12 cellular contexts compared by ENCODE assay signal in the genomic region with DNA sequence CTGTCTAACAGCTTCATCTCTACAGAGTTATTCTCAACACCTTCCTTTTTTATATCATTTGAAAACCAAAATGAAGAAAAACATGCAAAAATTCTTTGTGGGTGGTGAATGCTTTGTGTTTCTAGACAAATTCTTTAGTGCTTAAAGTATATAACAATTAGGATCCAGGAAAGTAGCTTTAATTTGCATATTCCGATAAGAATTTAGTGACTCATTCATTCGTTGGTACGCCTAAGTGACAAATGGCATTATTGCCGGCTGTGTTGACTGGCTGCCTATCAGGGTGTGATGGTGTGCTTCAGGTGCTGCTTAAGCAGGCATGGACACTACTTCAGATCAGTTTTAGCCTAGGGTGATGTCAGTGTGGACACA. TPM values are rescaled to one million over a fixed set of nuclear protein-coding genes. Genes with fewer than 3 reads are reported as not detected.
DNase-seq lines count a peak whose midpoint lies in the region; ATAC-seq and TF ChIP-seq lines count a peak whose summit lies in the region.
"Had no signal": no experiment of that assay in that cellular context is flagged by ENCODE, and none has a peak within 500 bp of the region (broad histone marks: within the 10 kb centered on the region; RNA-seq: fewer than 3 reads in every experiment).

No MANE protein-coding gene starts in this region.

- RAD21 ChIA-PET in HCT116 (lab: Charles Lee; ENCODE audit: low non-redundant PET in 1 of 2, low total read pairs in 2 of 2, uncharacterized antibody in 2 of 2, unreplicated experiment in 2 of 2), result no interaction called here

- TSS peak; percentile 12 for BruUV-seq in HCT116 (replicated peaks; lab: Mats Ljungman, UMichigan)

- no peak for TF ChIP-seq RAD21 in HCT116 (IDR thresholded peaks at IDR 0.05; ENCODE audit: low read depth)

- H3K4me2 ChIP-seq in HCT116 (ENCODE audit: low read length), result no peak overlapping the region

- peak overlapping the region; percentile 89 to 97 (median 90) for H3K27ac Mint-ChIP-seq in CD4-positive, alpha-beta memory T cell
- H3K27ac Mint-ChIP-seq in activated naive CD8-positive, alpha-beta T cell treated with anti-CD3 and anti-CD28 coated beads, Interleukin-2, amount 50 U/mL, for 24 hours, result peak overlapping the region; percentile 79
- H3K27ac Mint-ChIP-seq in natural killer cell (peak overlapping the region; percentile 94 to 95), glutamatergic neuron (ENCODE audit: unreplicated experiment) (no peak overlapping the region)

- intact Hi-C loops in CD4-positive, alpha-beta memory T cell (cut with micrococcal nuclease), result loop anchor here (5.0 kb wide), 2 partner anchors 35 to 40 kb away; a partner anchor contains a TSS
- intact Hi-C loops in HCT116 (cut with micrococcal nuclease), result no loop called here
- intact Hi-C loops in natural killer cell (cut with micrococcal nuclease), result loop anchor here (10.0 kb wide), 1 partner anchor 1273 kb away; a partner anchor contains a TSS

- H3K4me1 Mint-ChIP-seq in CD4-positive, alpha-beta memory T cell, result peaks cover 21 to 35% (median 25%) of the 10 kb centered on the region in 4 donors
- H3K4me1 Mint-ChIP-seq in activated naive CD8-positive, alpha-beta T cell treated with anti-CD3 and anti-CD28 coated beads, Interleukin-2, amount 50 U/mL, for 24 hours, result peaks cover 33% of the 10 kb centered on the region
- H3K4me1 Mint-ChIP-seq in natural killer cell (peaks cover 37 to 49% of the 10 kb centered on the region in 2 donors), glutamatergic neuron (ENCODE audit: low read depth, unreplicated experiment) (no peaks in the 10 kb centered on the region)

- H3K79me2 ChIP-seq in HCT116 (ENCODE audit: insufficient read depth, low read length), result peaks cover 86% of the 10 kb centered on the region

- peaks cover 25% of the 10 kb centered on the region for H3K4me1 ChIP-seq in CD4-positive, alpha-beta memory T cell (ENCODE audit: insufficient read depth, low read length)
- H3K4me1 ChIP-seq in HCT116 (ENCODE audit: control insufficient read depth in 1 of 2, insufficient read depth in 2 of 2, low read length in 2 of 2), result no peaks in the 10 kb centered on the region
- H3K4me1 ChIP-seq: esophagus muscularis mucosa had no signal

- no peak for TF ChIP-seq POLR2A in HCT116 (IDR thresholded peaks at IDR 0.05; ENCODE audit: borderline replicate concordance, extremely low read depth, insufficient read depth, insufficient read length)

- no peak overlapping the region for H2AFZ ChIP-seq in HCT116 (ENCODE audit: low read depth, low read length, poor library complexity, severe bottlenecking)

- POLR2A ChIA-PET in CD4-positive, alpha-beta memory T cell (lab: Charles Lee; ENCODE audit: partially characterized antibody), result interaction anchor here (0.9 to 4.0 kb wide), 9 partner anchors 9 to 261 kb away, joined by 4 to 42 read pairs (median 5); a partner anchor contains a TSS
- POLR2A ChIA-PET in HCT116 (lab: Charles Lee), result no interaction called here

- H4K20me1 ChIP-seq in HCT116 (ENCODE audit: insufficient read depth), result no peaks in the 10 kb centered on the region

- no peaks in the 10 kb centered on the region for H3K27me3 ChIP-seq in CD4-positive, alpha-beta memory T cell (ENCODE audit: insufficient read depth, low read length)
- H3K27me3 ChIP-seq in HCT116 (ENCODE audit: insufficient read depth, low read length), result no peaks in the 10 kb centered on the region
- H3K27me3 ChIP-seq: esophagus muscularis mucosa had no signal

- CTCF ChIA-PET in CD4-positive, alpha-beta memory T cell (lab: Charles Lee; ENCODE audit: partially characterized antibody), result interaction anchor here (0.8 to 6.2 kb wide), 10 partner anchors 11 to 219 kb away, joined by 3 to 88 read pairs (median 4); a partner anchor contains a TSS
- CTCF ChIA-PET in HCT116 (lab: Charles Lee), result no interaction called here

- H3K9me3 Mint-ChIP-seq in CD4-positive, alpha-beta memory T cell, result no peaks in the 10 kb centered on the region
- H3K9me3 Mint-ChIP-seq in activated naive CD8-positive, alpha-beta T cell treated with anti-CD3 and anti-CD28 coated beads, Interleukin-2, amount 50 U/mL, for 24 hours, result no peaks in the 10 kb centered on the region
- H3K9me3 Mint-ChIP-seq in natural killer cell (no peaks in the 10 kb centered on the region), glutamatergic neuron (ENCODE audit: unreplicated experiment) (no peaks in the 10 kb centered on the region)

- peak overlapping the region in 1 of 2 donors; percentile 1 for H3K4me3 ChIP-seq in CD4-positive, alpha-beta memory T cell (ENCODE audit: low read length in 2 of 2)
- no peak overlapping the region for H3K4me3 ChIP-seq in HCT116 (replicated peaks in 1 of 2; ENCODE audit: low read depth in 1 of 2, low read length in 2 of 2)
- H3K4me3 ChIP-seq: esophagus muscularis mucosa had no signal

- no peaks in the 10 kb centered on the region for H3K36me3 ChIP-seq in CD4-positive, alpha-beta memory T cell (ENCODE audit: insufficient read depth, low read length)
- peaks cover 36 to 62% of the 10 kb centered on the region in 2 experiments for H3K36me3 ChIP-seq in HCT116 (ENCODE audit: control insufficient read depth in 1 of 2, insufficient read depth in 2 of 2, low read length in 2 of 2)
- H3K36me3 ChIP-seq: esophagus muscularis mucosa had no signal

- no peaks in the 10 kb centered on the region for H3K9me3 ChIP-seq in CD4-positive, alpha-beta memory T cell (ENCODE audit: control insufficient read depth in 1 of 2, low read length in 2 of 2)
- no peaks in the 10 kb centered on the region for H3K9me3 ChIP-seq in HCT116 (ENCODE audit: control insufficient read depth in 1 of 2, insufficient read depth in 1 of 2, low read depth in 1 of 2, low read length in 2 of 2)
- H3K9me3 ChIP-seq: esophagus muscularis mucosa had no signal

- peak overlapping the region; percentile 43 to 78 (median 58) for H3K4me3 Mint-ChIP-seq in CD4-positive, alpha-beta memory T cell
- H3K4me3 Mint-ChIP-seq in activated naive CD8-positive, alpha-beta T cell treated with anti-CD3 and anti-CD28 coated beads, Interleukin-2, amount 50 U/mL, for 24 hours, result peak overlapping the region; percentile 36
- H3K4me3 Mint-ChIP-seq in natural killer cell (peak overlapping the region; percentile 63), glutamatergic neuron (ENCODE audit: unreplicated experiment) (no peak overlapping the region)

- no peaks in the 10 kb centered on the region for H3K27me3 Mint-ChIP-seq in CD4-positive, alpha-beta memory T cell
- no peaks in the 10 kb centered on the region for H3K27me3 Mint-ChIP-seq in activated naive CD8-positive, alpha-beta T cell treated with anti-CD3 and anti-CD28 coated beads, Interleukin-2, amount 50 U/mL, for 24 hours
- H3K27me3 Mint-ChIP-seq in natural killer cell (ENCODE audit: low read depth in 2 of 2), result no peaks in the 10 kb centered on the region
- no peaks in the 10 kb centered on the region for H3K27me3 Mint-ChIP-seq in glutamatergic neuron (ENCODE audit: unreplicated experiment)

- peaks cover 25 to 50% of the 10 kb centered on the region in 2 donors for H3K36me3 Mint-ChIP-seq in CD4-positive, alpha-beta memory T cell
- peaks cover 69% of the 10 kb centered on the region for H3K36me3 Mint-ChIP-seq in activated naive CD8-positive, alpha-beta T cell treated with anti-CD3 and anti-CD28 coated beads, Interleukin-2, amount 50 U/mL, for 24 hours (ENCODE audit: low read depth)
- H3K36me3 Mint-ChIP-seq in natural killer cell (no peaks in the 10 kb centered on the region), glutamatergic neuron (ENCODE audit: unreplicated experiment) (no peaks in the 10 kb centered on the region)

- no peak for DNase-seq in CD4-positive, alpha-beta memory T cell
- DNase-seq in HCT116 (ENCODE audit: low read depth, low spot score) (no peak), natural killer cell (no peak), AG08396 (ENCODE audit: low spot score) (no peak), glutamatergic neuron (no peak), HPDE6-E6E7 (ENCODE audit: extremely low spot score) (no peak)
- no peak for DNase-seq in activated naive CD8-positive, alpha-beta T cell treated with anti-CD3 and anti-CD28 coated beads, Interleukin-2, amount 50 U/mL, for 24 hours
- DNase-seq: caudate nucleus, GOT3, NCI-H510A treated with DMSO at 0.1 percent for 48 hours had no signal

- TF ChIP-seq CTCF in HCT116 (IDR thresholded peaks at IDR 0.05 in 2 of 3, conservative IDR thresholded peaks at IDR 0.05 in 1 of 3; ENCODE audit: borderline replicate concordance in 1 of 3, insufficient read depth in 1 of 3, low read depth in 2 of 3, low read length in 2 of 3), result no peak
- no peak for TF ChIP-seq CTCF in natural killer cell (IDR thresholded peaks at IDR 0.05)
- no peak for TF ChIP-seq CTCF in glutamatergic neuron (IDR thresholded peaks at IDR 0.05; ENCODE audit: partially characterized antibody, unreplicated experiment)

- peak overlapping the region; percentile 63 for H3K27ac ChIP-seq in CD4-positive, alpha-beta memory T cell (ENCODE audit: low read depth, low read length)
- H3K27ac ChIP-seq in HCT116 (ENCODE audit: low read depth, low read length), result no peak overlapping the region
- H3K27ac ChIP-seq: esophagus muscularis mucosa, RWPE1 had no signal

- ATAC-seq in HCT116, result no peak
- no peak for ATAC-seq in activated naive CD8-positive, alpha-beta T cell treated with anti-CD3 and anti-CD28 coated beads, Interleukin-2, amount 50 U/mL, for 24 hours
- ATAC-seq in natural killer cell, result no peak

- no peak overlapping the region for H3K9ac ChIP-seq in HCT116 (ENCODE audit: low read length)

- H3K9me2 ChIP-seq in HCT116 (ENCODE audit: insufficient read depth), result no peaks in the 10 kb centered on the region

TF ChIP-seq in HCT116, 20 proteins besides CTCF, POLR2A, EP300 and RAD21 (continues in another document):
- TF ChIP-seq CEBPB (IDR thresholded peaks at IDR 0.05; ENCODE audit: low read depth) (no peak), ELF1 (IDR thresholded peaks at IDR 0.05; ENCODE audit: borderline replicate concordance, low read depth) (no peak), ZNF274 (IDR thresholded peaks at IDR 0.05; ENCODE audit: low read depth, low read length) (no peak), SP1 (IDR thresholded peaks at IDR 0.05; ENCODE audit: low read depth) (no peak), SRF (IDR thresholded peaks at IDR 0.05; ENCODE audit: low read depth) (no peak), TCF7L2 (IDR thresholded peaks at IDR 0.05; ENCODE audit: borderline replicate concordance, extremely low read depth, insufficient read depth, insufficient read length) (no peak), JUND (IDR thresholded peaks at IDR 0.05) (no peak), ZFX (IDR thresholded peaks at IDR 0.05) (no peak), POLR2AphosphoS5 (IDR thresholded peaks at IDR 0.05; ENCODE audit: low read depth, low read length) (no peak), EGR1 (IDR thresholded peaks at IDR 0.05; ENCODE audit: low read depth) (no peak)
- TF ChIP-seq, protein P1, sequence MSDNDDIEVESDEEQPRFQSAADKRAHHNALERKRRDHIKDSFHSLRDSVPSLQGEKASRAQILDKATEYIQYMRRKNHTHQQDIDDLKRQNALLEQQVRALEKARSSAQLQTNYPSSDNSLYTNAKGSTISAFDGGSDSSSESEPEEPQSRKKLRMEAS (IDR thresholded peaks at IDR 0.05), result no peak

RNA-seq across cellular contexts. Expression of a gene that starts 35.2 kb away (rescaled TPM):
- total RNA-seq in CD4-positive, alpha-beta memory T cell, result 10 to 100 TPM; 28.2 to 32.3 TPM
- 1 to 10 TPM; 2.0 to 8.8 TPM for polyA plus RNA-seq in CD4-positive, alpha-beta memory T cell
- total RNA-seq in HCT116 (2021; ENCODE audit: unreplicated experiment) (150 TPM), natural killer cell (10 to 100 TPM; 31.2 to 57.8 (median 37.3) TPM), glutamatergic neuron (ENCODE audit: unreplicated experiment) (94.3 TPM)
- 67.6 and 89.2 TPM in 2 replicates for polyA plus RNA-seq in HCT116 (2012)
